ENCODE assay signal across 6 cellular contexts in the genomic region with DNA sequence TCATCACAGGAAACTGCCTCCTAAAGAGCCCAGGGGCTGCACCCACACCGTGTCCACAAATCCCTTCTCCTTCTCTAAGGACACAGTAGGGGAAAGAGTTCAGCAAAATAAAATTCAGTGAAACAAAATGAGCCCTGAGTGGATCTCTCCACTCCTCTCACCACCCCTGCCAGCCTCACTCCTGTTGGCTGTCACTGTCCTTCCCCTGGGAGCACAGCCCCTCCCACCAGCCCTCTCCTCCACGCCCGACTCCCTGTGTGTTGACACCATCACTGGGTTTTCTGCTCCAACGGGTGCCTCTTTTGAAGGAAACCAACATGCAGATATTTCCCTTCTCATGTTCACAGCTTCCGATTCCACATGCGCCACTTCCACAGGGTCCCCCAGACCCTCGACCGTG.
"Had no signal": no experiment of that assay in that cellular context is flagged by ENCODE, and none has a peak within 500 bp of the region (broad histone marks: within the 10 kb centered on the region; RNA-seq: fewer than 3 reads in every experiment).

No MANE protein-coding gene starts in this region.

- DNase-seq: GM23248, GOT3, H7, HFFc6 had no signal

- H3K9ac ChIP-seq: GM23248 had no signal

- H3K4me1 ChIP-seq: HAP-1 had no signal

- H3K9me3 ChIP-seq: HAP-1 had no signal

- H3K36me3 ChIP-seq: HAP-1 had no signal

- H3K4me3 ChIP-seq: GM23248, HAP-1 had no signal

- H3K27ac ChIP-seq: GM23248, HL-60 had no signal
